Comparison of ENCODE assay signal across 19 cellular contexts in genomic region chr21:36791695-36792451, GRCh38.
DNase-seq lines count a peak whose midpoint lies in the region; ATAC-seq and TF ChIP-seq lines count a peak whose summit lies in the region.
"Had no signal": no experiment of that assay in that cellular context is flagged by ENCODE, and none has a peak within 500 bp of the region (broad histone marks: within the 10 kb centered on the region; RNA-seq: fewer than 3 reads in every experiment).

No MANE protein-coding gene starts in this region.

- no peak overlapping the region for H3K4me3 Mint-ChIP-seq in T-helper 17 cell
- H3K4me3 Mint-ChIP-seq: natural killer cell; stimulated activated naive CD8-positive, alpha-beta T cell treated with anti-CD3 and anti-CD28 coated beads, Interleukin-15, Interleukin-2, amounts not matched to agents 100 ng/mL and 50 ng/mL, for 24 hours had no signal

- peaks cover 5% of the 10 kb centered on the region for H3K36me3 Mint-ChIP-seq in T-helper 17 cell (ENCODE audit: low read depth)
- H3K36me3 Mint-ChIP-seq: natural killer cell had no signal

- H3K4me1 Mint-ChIP-seq in T-helper 17 cell = peaks cover 4% of the 10 kb centered on the region

- H3K4me3 ChIP-seq in heart right ventricle = peak overlapping the region in 3 of 10 donors; percentile 5 to 17 (median 17)
- peak overlapping the region; percentile 35 for H3K4me3 ChIP-seq in psoas muscle
- H3K4me3 ChIP-seq: BLaER1 treated with 17β-estradiol and CSF1 and Interleukin-3, amounts not matched to agents 10 nM and 100 nM; HAP-1; K562; upper lobe of left lung had no signal

- peak overlapping the region; percentile 16 for H3K27ac Mint-ChIP-seq in T-helper 17 cell
- H3K27ac Mint-ChIP-seq: natural killer cell; stimulated activated naive CD8-positive, alpha-beta T cell treated with anti-CD3 and anti-CD28 coated beads, Interleukin-15, Interleukin-2, amounts not matched to agents 100 ng/mL and 50 ng/mL, for 24 hours had no signal

- no peaks in the 10 kb centered on the region for H3K27me3 Mint-ChIP-seq in T-helper 17 cell
- H3K27me3 Mint-ChIP-seq: stimulated activated naive CD8-positive, alpha-beta T cell treated with anti-CD3 and anti-CD28 coated beads, Interleukin-15, Interleukin-2, amounts not matched to agents 100 ng/mL and 50 ng/mL, for 24 hours had no signal

- WGBS in heart right ventricle, 2 donors = 67 to 70% methylated on average over 21 of the region's 21 CpGs
- WGBS in psoas muscle, 3 donors = 54 to 67% (median 60%) methylated on average over 21 of the region's 21 CpGs

- no peak for TF ChIP-seq CTCF in heart right ventricle (IDR thresholded peaks at IDR 0.05)
- TF ChIP-seq CTCF in psoas muscle (IDR thresholded peaks at IDR 0.05) = no peak

- intact Hi-C loops in heart right ventricle (cut with DNase I) = no loop called here
- intact Hi-C loops in psoas muscle (cut with DNase I) = no loop called here

- H3K27me3 ChIP-seq in heart right ventricle (no peaks in the 10 kb centered on the region), psoas muscle (ENCODE audit: insufficient read depth in 3 of 3, low read length in 2 of 3) (no peaks in the 10 kb centered on the region)
- H3K27me3 ChIP-seq: BLaER1 treated with 17β-estradiol and CSF1 and Interleukin-3, amounts not matched to agents 10 nM and 100 nM; upper lobe of left lung had no signal

- no peaks in the 10 kb centered on the region for H3K36me3 ChIP-seq in heart right ventricle
- H3K36me3 ChIP-seq in psoas muscle (ENCODE audit: insufficient read depth in 1 of 2, low read depth in 1 of 2) = no peaks in the 10 kb centered on the region
- H3K36me3 ChIP-seq: HAP-1, upper lobe of left lung had no signal

- H3K9me3 ChIP-seq in T-helper 17 cell (ENCODE audit: control insufficient read depth, low read length, poor library complexity, severe bottlenecking) (no peaks in the 10 kb centered on the region), heart right ventricle (peaks cover 0 to 16% (median 8%) of the 10 kb centered on the region in 11 donors), psoas muscle (peaks cover 8% of the 10 kb centered on the region)
- H3K9me3 ChIP-seq: HAP-1 had no signal

- ATAC-seq in T-helper 17 cell (no peak), heart right ventricle (peak; percentile 46 to 87 (median 76)), psoas muscle (peak; percentile 70 to 83 (median 75)), GM18907 (IDR thresholded peaks at IDR 0.05; ENCODE audit: unreplicated experiment) (no peak), HG02981 (IDR thresholded peaks at IDR 0.05; ENCODE audit: unreplicated experiment) (no peak)
- ATAC-seq: K562, natural killer cell had no signal

- H3K27ac ChIP-seq in heart right ventricle = no peak overlapping the region
- peak overlapping the region; percentile 59 for H3K27ac ChIP-seq in psoas muscle
- H3K27ac ChIP-seq: BLaER1 treated with 17β-estradiol and CSF1 and Interleukin-3, amounts not matched to agents 10 nM and 100 nM; upper lobe of left lung had no signal

- DNase-seq in NCI-H1092 treated with DMSO at 0.1 percent for 48 hours (lab: John Stamatoyannopoulos, UW) (peak; percentile 57), NCI-H1092 (lab: John Stamatoyannopoulos, UW) (no peak), T-helper 17 cell (no peak), heart right ventricle (peak in 1 of 2 donors; percentile 27), psoas muscle (peak in 1 of 2 donors; percentile 37), NCI-H1694 (lab: John Stamatoyannopoulos, UW) (no peak)
- DNase-seq: 8988T; activated CD4-positive, alpha-beta T cell treated with anti-CD3 and anti-CD28 coated beads for 4 hours; activated effector memory CD4-positive, alpha-beta T cell treated with Interleukin-2 at 50 U/mL for 16 hours; foreskin melanocyte; natural killer cell; NCI-H446 had no signal

- H3K4me1 ChIP-seq in heart right ventricle (peaks cover 0 to 3% (median 0%) of the 10 kb centered on the region in 9 donors), psoas muscle (no peaks in the 10 kb centered on the region)
- H3K4me1 ChIP-seq: upper lobe of left lung had no signal

Comparison
In these comparisons a context has a peak if more than half of its experiments do, and no peak if none do; other contexts are left out.
1. ATAC-seq: peak in heart right ventricle (8 of 8) and psoas muscle (4 of 4); none in T-helper 17 cell (single experiment), GM18907 (single experiment) and HG02981 (single experiment).